ENCODE assay signal across 1 cellular context in genomic region chr3:141335531-141336042, GRCh38.
TF ChIP-seq lines count a peak whose summit lies in the region.

No MANE protein-coding gene starts in this region.

TF ChIP-seq in GM23338, 12 proteins besides CTCF, POLR2A, EP300 and RAD21:
- TF ChIP-seq CREB1 (CRISPR knock-in tag; IDR thresholded peaks at IDR 0.05; ENCODE audit: low read depth) (no peak), EZH2phosphoT487 (IDR thresholded peaks at IDR 0.05; ENCODE audit: unreplicated experiment) (no peak), ETS1 (IDR thresholded peaks at IDR 0.05) (no peak), POLR2AphosphoS5 (IDR thresholded peaks at IDR 0.05; ENCODE audit: low read depth) (no peak), ZNF331 (CRISPR knock-in tag; IDR thresholded peaks at IDR 0.05; ENCODE audit: low read depth) (no peak), REST (IDR thresholded peaks at IDR 0.05; ENCODE audit: unreplicated experiment) (no peak), ZNF114 (CRISPR knock-in tag; IDR thresholded peaks at IDR 0.05) (no peak), NANOG (IDR thresholded peaks at IDR 0.05; ENCODE audit: borderline replicate concordance) (no peak)
